Comparison of ENCODE assay signal across 29 cellular contexts in genomic region chr11:8331767-8332166, GRCh38.
DNase-seq lines count a peak whose midpoint lies in the region; ATAC-seq, FAIRE-seq and TF ChIP-seq lines count a peak whose summit lies in the region.
"Had no signal": no experiment of that assay in that cellular context is flagged by ENCODE, and none has a peak within 500 bp of the region (broad histone marks: within the 10 kb centered on the region; RNA-seq: fewer than 3 reads in every experiment).

No MANE protein-coding gene starts in this region.

- no peaks in the 10 kb centered on the region for H3K79me2 ChIP-seq in H1 (ENCODE audit: control insufficient read depth in 1 of 2, insufficient read depth in 2 of 2, low read length in 2 of 2)
- H3K79me2 ChIP-seq: parathyroid adenoma had no signal

- no peak for TF ChIP-seq POLR2A in H1 (IDR thresholded peaks at IDR 0.05; ENCODE audit: control extremely low read depth in 1 of 2, low read depth in 2 of 2, low read length in 2 of 2)

- H3K56ac ChIP-seq in H1 (replicated peaks; ENCODE audit: insufficient read length, low read depth, low read length), result no peak overlapping the region

- POLR2A ChIA-PET in H1 (lab: Charles Lee; ENCODE audit: partially characterized antibody), result no interaction called here

- H2BK20ac ChIP-seq in H1 (ENCODE audit: low read length), result no peak overlapping the region

- H4K91ac ChIP-seq in H1 (replicated peaks; ENCODE audit: insufficient read length, low read length), result no peak overlapping the region

- no peak overlapping the region for H3K14ac ChIP-seq in H1 (ENCODE audit: insufficient read length)

- no peaks in the 10 kb centered on the region for H3K79me1 ChIP-seq in H1 (ENCODE audit: low read depth, low read length)

- TF ChIP-seq CTCF in H1 (IDR thresholded peaks at IDR 0.05; ENCODE audit: control extremely low read depth in 1 of 3, insufficient read depth in 1 of 3, low read depth in 1 of 3, low read length in 3 of 3), result no peak
- no peak for TF ChIP-seq CTCF in GM10266 (IDR thresholded peaks at IDR 0.05; ENCODE audit: control insufficient read depth, insufficient read depth, low read depth, missing control alignments)

- H3K4me3 ChIP-seq in H1 (ENCODE audit: extremely low read depth in 1 of 4, insufficient read depth in 2 of 4, low read depth in 3 of 4, low read length in 4 of 4), result no peak overlapping the region
- H3K4me3 ChIP-seq: colonic mucosa, gastroesophageal sphincter, right atrium auricular region, smooth muscle cell, testis had no signal

- H2BK15ac ChIP-seq in H1 (ENCODE audit: low read length), result no peak overlapping the region

- CTCF ChIA-PET in H1 (lab: Charles Lee; ENCODE audit: partially characterized antibody), result interaction anchor here (0.8 to 5.9 kb wide), 3 partner anchors 14 to 103 kb away, joined by 3 to 62 read pairs (median 29); partner anchors contain the start of gene LMO1

- H3K27ac ChIP-seq in H1 (ENCODE audit: low read depth, low read length), result no peak overlapping the region
- H3K27ac ChIP-seq: 22Rv1, colonic mucosa, gastroesophageal sphincter, parathyroid adenoma, right atrium auricular region, testis had no signal

- FAIRE-seq in H1 (lab: Jason Lieb, UNC), result no peak
- FAIRE-seq: D721Med had no signal

- H2BK12ac ChIP-seq in H1 (ENCODE audit: low read depth, low read length), result no peak overlapping the region

- whole genome bisulfite sequencing in H1 (ENCODE audit: extremely low coverage in 1 of 2, insufficient coverage in 1 of 2, insufficient read length in 1 of 2, insufficient replicate concordance in 2 of 2, low coverage in 1 of 2, low lambda C conversion rate in 2 of 2, missing lambda C conversion rate in 1 of 2), 2 experiments, result 100% methylated on average over 1 of the region's 3 CpGs; no CpG with 5 or more reads in 1 of the 2 experiments

- H3K9ac ChIP-seq in H1 (replicated peaks in 1 of 4; ENCODE audit: extremely low read depth in 1 of 4, low read depth in 3 of 4, low read length in 3 of 4), result no peak overlapping the region
- H3K9ac ChIP-seq: parathyroid adenoma had no signal

- no peak for ATAC-seq in Right ventricle myocardium inferior
- ATAC-seq in left ventricle myocardium superior, result no peak
- ATAC-seq in GM18870 (IDR thresholded peaks at IDR 0.05; ENCODE audit: unreplicated experiment), result no peak
- ATAC-seq: activated CD8-positive, alpha-beta T cell treated with anti-CD3 and anti-CD28 coated beads for 36 hours; gastroesophageal sphincter; left lobe of liver; stimulated activated naive CD8-positive, alpha-beta T cell treated with anti-CD3 and anti-CD28 coated beads, Interleukin-15, Interleukin-2, amounts not matched to agents 100 U/mL and 50 U/mL, for 24 hours had no signal

- H3K9me3 ChIP-seq in H1 (ENCODE audit: insufficient read depth in 2 of 2, low read depth in 1 of 2, low read length in 1 of 2), result no peaks in the 10 kb centered on the region
- H3K9me3 ChIP-seq: colonic mucosa, gastroesophageal sphincter, right atrium auricular region, testis had no signal

- H3K4me1 ChIP-seq in H1 (replicated peaks in 1 of 4; ENCODE audit: control insufficient read depth in 3 of 4, insufficient read depth in 4 of 4, low read length in 3 of 4), result peaks cover 3 to 21% (median 14%) of the 10 kb centered on the region in 4 experiments
- H3K4me1 ChIP-seq: colonic mucosa, parathyroid adenoma had no signal

- no peak overlapping the region for H3K4me2 ChIP-seq in H1 (ENCODE audit: insufficient read depth in 1 of 2, low read depth in 2 of 2, low read length in 2 of 2)
- H3K4me2 ChIP-seq: smooth muscle cell had no signal

- no peaks in the 10 kb centered on the region; a peak in 1 of 7 replicates for H3K27me3 ChIP-seq in H1 (replicated peaks in 1 of 4; ENCODE audit: control insufficient read depth in 3 of 4, extremely low read depth in 1 of 4, insufficient read depth in 3 of 4, low read length in 3 of 4)
- H3K27me3 ChIP-seq: colonic mucosa, right atrium auricular region, testis had no signal

- no peak overlapping the region for H4K5ac ChIP-seq in H1 (ENCODE audit: insufficient read length, low read depth, low read length)

- no peak overlapping the region for H3K4ac ChIP-seq in H1 (replicated peaks; ENCODE audit: insufficient read length, low read depth, low read length)

- no peak for TF ChIP-seq EP300 in H1 (IDR thresholded peaks at IDR 0.05; ENCODE audit: borderline replicate concordance in 1 of 2, low read depth in 2 of 2, low read length in 2 of 2)

- H3K23me2 ChIP-seq in H1 (ENCODE audit: low read depth, low read length), result no peaks in the 10 kb centered on the region

- no peaks in the 10 kb centered on the region for H3K36me3 ChIP-seq in H1 (ENCODE audit: control insufficient read depth in 2 of 4, insufficient read depth in 4 of 4, low read length in 3 of 4)
- H3K36me3 ChIP-seq: colonic mucosa, gastroesophageal sphincter, right atrium auricular region had no signal

- no peak overlapping the region for H2BK5ac ChIP-seq in H1 (ENCODE audit: low read depth, low read length)

- no peak overlapping the region for H2BK120ac ChIP-seq in H1 (replicated peaks; ENCODE audit: low read depth, low read length)

- H3K18ac ChIP-seq in H1 (ENCODE audit: extremely low read depth, low read length), result no peak overlapping the region

- peak overlapping the region; percentile 39; the same call in 1 of the 2 replicates for H4K8ac ChIP-seq in H1 (ENCODE audit: extremely low read depth, insufficient read depth, low read length)

- no peak overlapping the region for H3K23ac ChIP-seq in H1 (ENCODE audit: insufficient read length)

- TF ChIP-seq RAD21 in H1 (IDR thresholded peaks at IDR 0.05 in 1 of 2, conservative IDR thresholded peaks at IDR 0.05 in 1 of 2; ENCODE audit: low read depth in 2 of 2, low read length in 2 of 2), result no peak

- no peaks in the 10 kb centered on the region for H4K20me1 ChIP-seq in H1 (replicated peaks in 1 of 2; ENCODE audit: control insufficient read depth in 1 of 2, insufficient read depth in 2 of 2, low read length in 2 of 2)

- intact Hi-C loops in Right ventricle myocardium inferior (cut with DNase I), result no loop called here
- intact Hi-C loops in left ventricle myocardium superior (cut with micrococcal nuclease), result loop anchor here (10.0 kb wide), 1 partner anchor 233 kb away; no protein-coding TSS in a partner anchor

- DNase-seq in Right ventricle myocardium inferior (ENCODE audit: missing footprints) (peak; percentile 14), left ventricle myocardium superior (no peak), RKO (ENCODE audit: low spot score) (peak; percentile 11), H1 (ENCODE audit: low read depth in 1 of 2, low spot score in 2 of 2) (no peak), NAMALWA (ENCODE audit: low spot score) (no peak), GM10266 (ENCODE audit: extremely low spot score) (no peak), activated gamma-delta T cell treated with Interleukin-2 at 50 U/mL for 16 hours (no peak)
- DNase-seq: activated CD8-positive, alpha-beta T cell treated with anti-CD3 and anti-CD28 coated beads for 36 hours; activated naive CD4-positive, alpha-beta T cell treated with anti-CD3 and anti-CD28 coated beads, Interleukin-2, amount 50 U/mL, for 16 hours; amniotic stem cell; CD4-positive, alpha-beta memory T cell; colonic mucosa; effector CD8-positive, alpha-beta T cell; IMR-90; NCI-H1092; NCI-H187 treated with DMSO at 0.1 percent for 48 hours; NCI-H2171 treated with DMSO at 0.1 percent for 48 hours; NCI-H510A treated with DMSO at 0.1 percent for 48 hours; SIG-M5; stimulated activated naive CD8-positive, alpha-beta T cell treated with anti-CD3 and anti-CD28 coated beads, Interleukin-15, Interleukin-2, amounts not matched to agents 100 U/mL and 50 U/mL, for 24 hours; testis had no signal

- H2AK5ac ChIP-seq in H1 (ENCODE audit: low read depth, low read length), result no peak overlapping the region

- H2AFZ ChIP-seq in H1 (ENCODE audit: low read length), result no peak overlapping the region
- H2AFZ ChIP-seq: parathyroid adenoma had no signal

TF ChIP-seq in H1, 55 proteins besides CTCF, POLR2A, EP300 and RAD21:
- TF ChIP-seq SP2 (IDR thresholded peaks at IDR 0.05; ENCODE audit: low read length), result no peak
- no peak for TF ChIP-seq CTBP2 (IDR thresholded peaks at IDR 0.05; ENCODE audit: borderline replicate concordance, insufficient read depth, insufficient read length, low read length)
- TF ChIP-seq RBBP5 (IDR thresholded peaks at IDR 0.05; ENCODE audit: borderline replicate concordance, low read depth, low read length), result no peak
- TF ChIP-seq SIN3A (conservative IDR thresholded peaks at IDR 0.05 in 1 of 2, IDR thresholded peaks at IDR 0.05 in 1 of 2; ENCODE audit: low read depth in 1 of 2, low read length in 2 of 2), result no peak
- no peak for TF ChIP-seq SRF (IDR thresholded peaks at IDR 0.05; ENCODE audit: low read depth, low read length)
- no peak for TF ChIP-seq SIX5 (IDR thresholded peaks at IDR 0.05; ENCODE audit: low read depth, low read length)
- TF ChIP-seq NRF1 (IDR thresholded peaks at IDR 0.05; ENCODE audit: low read depth, low read length), result no peak
- TF ChIP-seq ATF3 (IDR thresholded peaks at IDR 0.05; ENCODE audit: insufficient read depth, low read depth, low read length), result no peak
- TF ChIP-seq MAFK (IDR thresholded peaks at IDR 0.05; ENCODE audit: low read depth, low read length), result no peak
- no peak for TF ChIP-seq CREB1 (IDR thresholded peaks at IDR 0.05)
- TF ChIP-seq PHF8 (conservative IDR thresholded peaks at IDR 0.05; ENCODE audit: low read depth, low read length), result no peak
- TF ChIP-seq FOSL1 (IDR thresholded peaks at IDR 0.05; ENCODE audit: insufficient read depth, low read depth, low read length), result no peak
- TF ChIP-seq HDAC2 (IDR thresholded peaks at IDR 0.05; ENCODE audit: borderline replicate concordance in 1 of 2, low read depth in 2 of 2, low read length in 2 of 2), result no peak
- TF ChIP-seq TCF12 (IDR thresholded peaks at IDR 0.05; ENCODE audit: low read depth, low read length), result no peak
- no peak for TF ChIP-seq ASH2L (IDR thresholded peaks at IDR 0.05; ENCODE audit: low read length)
- no peak for TF ChIP-seq YY1 (IDR thresholded peaks at IDR 0.05; ENCODE audit: low read depth, low read length)
- TF ChIP-seq ZNF274 (IDR thresholded peaks at IDR 0.05; ENCODE audit: borderline replicate concordance, extremely low read depth, low read length), result no peak
- no peak for TF ChIP-seq SP4 (IDR thresholded peaks at IDR 0.05; ENCODE audit: low read length)
- no peak for TF ChIP-seq GABPA (IDR thresholded peaks at IDR 0.05; ENCODE audit: borderline replicate concordance, insufficient read depth, low read length)

Comparison
In these comparisons a context has a peak if more than half of its experiments do, and no peak if none do; other contexts are left out.
1. DNase-seq: peak in Right ventricle myocardium inferior (single experiment) and RKO (single experiment); none in left ventricle myocardium superior (single experiment), H1 (0 of 2), NAMALWA (single experiment), GM10266 (single experiment) and activated gamma-delta T cell treated with Interleukin-2 at 50 U/mL for 16 hours (single experiment).